ENCODE assay signal across 8 cellular contexts in the genomic region with DNA sequence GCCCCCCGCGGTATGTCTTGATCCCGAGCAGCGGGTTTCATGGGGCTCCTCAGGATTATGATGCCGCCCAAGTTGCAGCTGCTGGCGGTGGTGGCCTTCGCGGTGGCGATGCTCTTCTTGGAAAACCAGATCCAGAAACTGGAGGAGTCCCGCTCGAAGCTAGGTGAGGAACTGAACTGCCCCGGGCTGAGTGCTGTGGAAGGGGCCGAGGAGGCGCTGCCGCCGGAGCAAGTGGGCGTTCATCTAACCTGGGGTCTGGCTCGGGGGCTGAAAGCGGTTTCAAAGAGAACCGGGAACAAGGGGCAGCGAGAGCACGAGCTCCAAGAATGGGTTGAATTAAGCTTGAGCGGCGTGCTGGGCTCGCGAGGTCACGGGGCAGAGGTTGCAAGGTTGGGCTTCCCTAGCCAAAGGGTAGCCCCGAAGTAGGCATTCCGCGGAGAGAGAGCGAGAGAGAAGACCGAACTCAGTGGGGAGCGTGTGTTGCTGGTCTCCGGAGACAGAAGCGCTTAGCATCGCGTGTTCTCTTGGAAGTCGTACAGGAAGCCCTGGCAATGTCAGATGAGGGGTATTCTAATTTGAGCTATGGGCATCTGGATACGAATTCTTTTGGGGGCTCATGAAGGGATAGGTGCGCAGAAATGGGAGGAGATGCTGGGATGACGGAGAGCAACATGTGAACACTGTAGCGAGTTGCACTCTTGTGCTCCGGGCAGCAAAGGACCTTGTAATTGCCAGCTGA. TPM values are rescaled to one million over a fixed set of nuclear protein-coding genes. Genes with fewer than 3 reads are reported as not detected.
A peak's percentile ranks its signal among the peaks of the same experiment; 100 is the strongest.
DNase-seq lines count a peak whose midpoint lies in the region; ATAC-seq and TF ChIP-seq lines count a peak whose summit lies in the region.

No MANE protein-coding gene starts in this region.

- peak; percentile 21 for ATAC-seq in HG03135 (IDR thresholded peaks at IDR 0.05; ENCODE audit: unreplicated experiment)

- H3K4me1 Mint-ChIP-seq in endothelial cell (ENCODE audit: unreplicated experiment) = peaks cover 18% of the 10 kb centered on the region

- H3K4me1 ChIP-seq in mononuclear cell (ENCODE audit: insufficient read depth, low read length) = peaks cover 36% of the 10 kb centered on the region

- DNase-seq in NCI-H187 (lab: John Stamatoyannopoulos, UW) (peak; percentile 4 to 68), NCI-H187 treated with DMSO at 0.1 percent for 48 hours (lab: John Stamatoyannopoulos, UW) (no peak), NCI-H526 (lab: John Stamatoyannopoulos, UW) (peak; percentile 70 to 80), endothelial cell (ENCODE audit: low spot score) (peak; percentile 50)
- peak; percentile 81 for DNase-seq in activated CD8-positive, alpha-beta memory T cell treated with anti-CD3 and anti-CD28 coated beads for 24 hours
- peak; percentile 21 to 23 for DNase-seq in stimulated activated CD8-positive, alpha-beta memory T cell treated with anti-CD3 and anti-CD28 coated beads, Interleukin-2, amount 100 ng/mL, for 48 hours (ENCODE audit: low read depth in 2 of 2)

- H3K27me3 Mint-ChIP-seq in endothelial cell (ENCODE audit: unreplicated experiment) = peaks cover 5% of the 10 kb centered on the region

- no peak overlapping the region for H3K4me3 Mint-ChIP-seq in endothelial cell (ENCODE audit: unreplicated experiment)

- no peaks in the 10 kb centered on the region for H3K27me3 ChIP-seq in mononuclear cell (ENCODE audit: insufficient read depth, low read length)

- no peak for TF ChIP-seq CTCF in endothelial cell (IDR thresholded peaks at IDR 0.05; ENCODE audit: unreplicated experiment)

- peaks cover 10% of the 10 kb centered on the region for H3K36me3 Mint-ChIP-seq in endothelial cell (ENCODE audit: low read depth, unreplicated experiment)

- no peak overlapping the region for H3K27ac Mint-ChIP-seq in endothelial cell (ENCODE audit: unreplicated experiment)

- peak overlapping the region; percentile 91 for H3K4me3 ChIP-seq in mononuclear cell (ENCODE audit: low read length)

- no peaks in the 10 kb centered on the region for H3K9me3 Mint-ChIP-seq in endothelial cell (ENCODE audit: unreplicated experiment)

- no peaks in the 10 kb centered on the region for H3K9me3 ChIP-seq in mononuclear cell (ENCODE audit: low read depth, low read length)

RNA-seq across cellular contexts. Expression of a gene that starts 0.7 kb away (rescaled TPM):
- total RNA-seq in endothelial cell (ENCODE audit: unreplicated experiment) = 22.1 TPM
- total RNA-seq in mononuclear cell = 7.5 TPM

RNA-seq across cellular contexts. Expression of a gene that starts 1.2 kb away (rescaled TPM):
- total RNA-seq in endothelial cell (ENCODE audit: unreplicated experiment) = 131 TPM
- total RNA-seq in mononuclear cell = 155 TPM
